12 cellular contexts compared by ENCODE assay signal in genomic region chr7:139124084-139124914, GRCh38. TPM values are rescaled to one million over a fixed set of nuclear protein-coding genes. Genes with fewer than 3 reads are reported as not detected.
DNase-seq lines count a peak whose midpoint lies in the region; ATAC-seq and TF ChIP-seq lines count a peak whose summit lies in the region.
"Had no signal": no experiment of that assay in that cellular context is flagged by ENCODE, and none has a peak within 500 bp of the region (broad histone marks: within the 10 kb centered on the region; RNA-seq: fewer than 3 reads in every experiment).

No MANE protein-coding gene starts in this region.

- peaks cover 38% of the 10 kb centered on the region for H3K4me1 Mint-ChIP-seq in activated naive CD4-positive, alpha-beta T cell treated with anti-CD3 and anti-CD28 coated beads, Interleukin-2, amount 50 U/mL, for 24 hours
- H3K4me1 Mint-ChIP-seq in stimulated activated memory B cell treated with anti-CD40 and anti-IgM and Interleukin-4, amounts not matched to agents 10 μg/mL and 1 μg/mL and 100 μg/mL, for 72 hours = peaks cover 36% of the 10 kb centered on the region

- H3K27me3 Mint-ChIP-seq in activated naive CD4-positive, alpha-beta T cell treated with anti-CD3 and anti-CD28 coated beads, Interleukin-2, amount 50 U/mL, for 24 hours = no peaks in the 10 kb centered on the region
- no peaks in the 10 kb centered on the region for H3K27me3 Mint-ChIP-seq in stimulated activated memory B cell treated with anti-CD40 and anti-IgM and Interleukin-4, amounts not matched to agents 10 μg/mL and 1 μg/mL and 100 μg/mL, for 72 hours

- peaks cover 31% of the 10 kb centered on the region for H3K27me3 ChIP-seq in left ventricle myocardium inferior (ENCODE audit: low read depth)

- H3K27ac Mint-ChIP-seq in activated naive CD4-positive, alpha-beta T cell treated with anti-CD3 and anti-CD28 coated beads, Interleukin-2, amount 50 U/mL, for 24 hours = peak overlapping the region; percentile 5
- H3K27ac Mint-ChIP-seq in stimulated activated memory B cell treated with anti-CD40 and anti-IgM and Interleukin-4, amounts not matched to agents 10 μg/mL and 1 μg/mL and 100 μg/mL, for 72 hours = no peak overlapping the region

- no peaks in the 10 kb centered on the region for H3K9me3 ChIP-seq in left ventricle myocardium inferior (replicated peaks)

- H3K36me3 Mint-ChIP-seq in activated naive CD4-positive, alpha-beta T cell treated with anti-CD3 and anti-CD28 coated beads, Interleukin-2, amount 50 U/mL, for 24 hours = no peaks in the 10 kb centered on the region
- no peaks in the 10 kb centered on the region for H3K36me3 Mint-ChIP-seq in stimulated activated memory B cell treated with anti-CD40 and anti-IgM and Interleukin-4, amounts not matched to agents 10 μg/mL and 1 μg/mL and 100 μg/mL, for 72 hours

- no peaks in the 10 kb centered on the region for H3K9me3 Mint-ChIP-seq in activated naive CD4-positive, alpha-beta T cell treated with anti-CD3 and anti-CD28 coated beads, Interleukin-2, amount 50 U/mL, for 24 hours
- H3K9me3 Mint-ChIP-seq in stimulated activated memory B cell treated with anti-CD40 and anti-IgM and Interleukin-4, amounts not matched to agents 10 μg/mL and 1 μg/mL and 100 μg/mL, for 72 hours = no peaks in the 10 kb centered on the region

- no peaks in the 10 kb centered on the region for H3K4me1 ChIP-seq in left ventricle myocardium inferior

- no peak overlapping the region for H3K4me3 ChIP-seq in left ventricle myocardium inferior

- intact Hi-C loops in left ventricle myocardium inferior (cut with micrococcal nuclease) = no loop called here

- H3K36me3 ChIP-seq in left ventricle myocardium inferior = no peaks in the 10 kb centered on the region

- ATAC-seq in GM21723 (IDR thresholded peaks at IDR 0.05; ENCODE audit: unreplicated experiment) = peak; percentile 79
- peak; percentile 76 for ATAC-seq in HG03354 (IDR thresholded peaks at IDR 0.05; ENCODE audit: poor library complexity, severe bottlenecking, unreplicated experiment)
- ATAC-seq in stimulated activated memory B cell treated with anti-CD40 and anti-IgM and Interleukin-4, amounts not matched to agents 10 μg/mL and 1 μg/mL and 100 μg/mL, for 72 hours = peak; percentile 73
- ATAC-seq: Panc1 had no signal

- TF ChIP-seq CTCF in left ventricle myocardium inferior (IDR thresholded peaks at IDR 0.05; ENCODE audit: borderline replicate concordance) = no peak

- no peak overlapping the region for H3K27ac ChIP-seq in left ventricle myocardium inferior (replicated peaks)
- H3K27ac ChIP-seq: HL-60 had no signal

- H3K4me3 Mint-ChIP-seq in activated naive CD4-positive, alpha-beta T cell treated with anti-CD3 and anti-CD28 coated beads, Interleukin-2, amount 50 U/mL, for 24 hours = no peak overlapping the region
- H3K4me3 Mint-ChIP-seq in stimulated activated memory B cell treated with anti-CD40 and anti-IgM and Interleukin-4, amounts not matched to agents 10 μg/mL and 1 μg/mL and 100 μg/mL, for 72 hours = no peak overlapping the region

- DNase-seq in activated naive CD4-positive, alpha-beta T cell treated with anti-CD3 and anti-CD28 coated beads, Interleukin-2, amount 50 U/mL, for 16 hours = no peak
- no peak for DNase-seq in left ventricle myocardium inferior
- no peak for DNase-seq in HT-29 (ENCODE audit: low spot score)
- no peak for DNase-seq in GOT3 (lab: John Stamatoyannopoulos, UW)
- DNase-seq: AML-193, NCI-H1694 had no signal

RNA-seq across cellular contexts. Expression of gene ZC3HAV1, which starts 14.8 kb away (rescaled TPM):
- 6.8 TPM for total RNA-seq in left ventricle myocardium inferior
- total RNA-seq in HT-29 (2014; rRNA removed; shearing (Covaris generic)) = 35.9 and 38.2 TPM in 2 replicates
